Comparison of ENCODE assay signal across 2 cellular contexts in genomic region chr1:146019225-146020057, GRCh38.
A peak's percentile ranks its signal among the peaks of the same experiment; 100 is the strongest.
TF ChIP-seq lines count a peak whose summit lies in the region.

No MANE protein-coding gene starts in this region.

TF ChIP-seq in liver, 16 proteins besides CTCF, POLR2A, EP300 and RAD21:
- peak; percentile 20 for TF ChIP-seq YY1 (IDR thresholded peaks at IDR 0.05)
- TF ChIP-seq, protein P1, sequence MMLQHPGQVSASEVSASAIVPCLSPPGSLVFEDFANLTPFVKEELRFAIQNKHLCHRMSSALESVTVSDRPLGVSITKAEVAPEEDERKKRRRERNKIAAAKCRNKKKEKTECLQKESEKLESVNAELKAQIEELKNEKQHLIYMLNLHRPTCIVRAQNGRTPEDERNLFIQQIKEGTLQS (IDR thresholded peaks at IDR 0.05) = no peak
- no peak for TF ChIP-seq FOXA1 (IDR thresholded peaks at IDR 0.05)
- TF ChIP-seq JUND (IDR thresholded peaks at IDR 0.05) = no peak

TF ChIP-seq in HepG2, 621 proteins besides CTCF, POLR2A, EP300 and RAD21:
- TF ChIP-seq DNMT3B (CRISPR knock-in tag; conservative IDR thresholded peaks at IDR 0.05) (no peak), REL (CRISPR knock-in tag; conservative IDR thresholded peaks at IDR 0.05) (no peak), ZFYVE20 (CRISPR knock-in tag; IDR thresholded peaks at IDR 0.05; ENCODE audit: borderline replicate concordance, low read depth) (no peak), CEBPB (IDR thresholded peaks at IDR 0.05; ENCODE audit: borderline replicate concordance, low read depth, low read length) (no peak), ZNF782 (CRISPR knock-in tag; IDR thresholded peaks at IDR 0.05; ENCODE audit: borderline replicate concordance) (no peak), ZNF12 (CRISPR knock-in tag; IDR thresholded peaks at IDR 0.05) (no peak), SMYD3 (CRISPR knock-in tag; IDR thresholded peaks at IDR 0.05) (no peak), BCL6 (CRISPR knock-in tag; IDR thresholded peaks at IDR 0.05) (no peak), CAMTA2 (CRISPR knock-in tag; IDR thresholded peaks at IDR 0.05; ENCODE audit: borderline replicate concordance) (no peak)
